8 cellular contexts compared by ENCODE assay signal in the genomic region with DNA sequence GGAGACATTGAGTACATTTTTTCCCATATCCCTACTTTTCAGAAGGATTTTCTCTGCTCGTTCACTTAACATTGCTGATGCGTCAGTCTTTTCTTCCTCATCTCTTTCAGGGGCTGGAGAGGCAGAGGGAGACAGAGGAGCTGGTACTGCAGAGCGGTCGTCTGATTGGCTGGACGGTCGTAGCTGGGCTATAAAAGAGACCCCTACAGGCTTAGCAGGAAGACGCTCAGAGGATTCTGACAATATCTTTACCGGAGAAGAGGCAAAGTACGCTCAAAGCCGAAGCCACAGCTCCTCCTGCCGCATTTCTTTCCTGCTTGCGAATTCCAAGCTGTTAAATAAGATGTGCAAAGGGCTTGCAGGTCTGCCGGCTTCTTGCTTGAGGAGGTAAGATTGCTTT. TPM values are rescaled to one million over a fixed set of nuclear protein-coding genes. Genes with fewer than 3 reads are reported as not detected.
DNase-seq lines count a peak whose midpoint lies in the region; ATAC-seq and TF ChIP-seq lines count a peak whose summit lies in the region.

A gene (plus strand): TSS at position 220 of the 400 bp plus-strand sequence. CDS start 124 bp downstream, at position 344.

- no peak for TF ChIP-seq POLR2A in spleen (IDR thresholded peaks at IDR 0.05)

- H3K9me3 ChIP-seq in spleen, result no peaks in the 10 kb centered on the region

- TF ChIP-seq CTCF in AG09319 (IDR thresholded peaks at IDR 0.05; ENCODE audit: low read depth, low read length) (peak; percentile 67), cardiac fibroblast (IDR thresholded peaks at IDR 0.05; ENCODE audit: low read depth, low read length) (peak; percentile 71), spleen (IDR thresholded peaks at IDR 0.05 in 8 of 11, conservative IDR thresholded peaks at IDR 0.05 in 3 of 11) (no peak)

- peak within 1 kb of the TSS; percentile 57 to 75 for H3K4me3 ChIP-seq in cardiac fibroblast (replicated peaks in 1 of 2; ENCODE audit: low read depth in 2 of 2, low read length in 2 of 2)
- H3K4me3 ChIP-seq in spleen, result peak within 1 kb of the TSS in 7 of 8 donors; percentile 3 to 42 (median 8)

- H3K27me3 ChIP-seq in spleen (replicated peaks in 1 of 7), result peaks cover 0 to 62% (median 16%) of the 10 kb centered on the region in 7 donors

- ATAC-seq in GM21529 (IDR thresholded peaks at IDR 0.05; ENCODE audit: unreplicated experiment), result no peak
- no peak for ATAC-seq in HG02885 (IDR thresholded peaks at IDR 0.05; ENCODE audit: poor library complexity, unreplicated experiment)

- no peaks in the 10 kb centered on the region for H3K36me3 ChIP-seq in spleen

- intact Hi-C loops in spleen (cut with DNase I; ENCODE audit: low total_unique reads), result no loop called here

- DNase-seq in AG09319 (ENCODE audit: extremely low read depth, low read depth), result peak; percentile 87
- peak; percentile 92 for DNase-seq in NCI-H1436 (lab: John Stamatoyannopoulos, UW)
- DNase-seq in cardiac fibroblast (ENCODE audit: low read depth in 2 of 2), result peak; percentile 99
- DNase-seq in iris pigment epithelial cell (ENCODE audit: low read depth), result peak; percentile 98
- DNase-seq in spleen, result no peak
- no peak for DNase-seq in NCI-H1417 (lab: John Stamatoyannopoulos, UW)

- no peak within 1 kb of the TSS for H3K27ac ChIP-seq in spleen

- 2 to 4% (median 3%) methylated on average over 13 of the region's 13 CpGs for WGBS in spleen, 5 donors

- H3K4me1 ChIP-seq in spleen, result no peaks in the 10 kb centered on the region

RNA-seq across cellular contexts. Expression of the gene that starts here (rescaled TPM):
- 1 to 10 TPM in 6 of 7 donors, under 1 TPM in 1; 0.50 to 3.8 (median 1.9) TPM for total RNA-seq in spleen
- polyA plus RNA-seq in spleen, result under 1 TPM; 0.38 to 0.63 (median 0.39) TPM

Comparison
In these comparisons a context has a peak if more than half of its experiments do, and no peak if none do; other contexts are left out.
1. DNase-seq: peak in AG09319 (single experiment), NCI-H1436 (single experiment), cardiac fibroblast (2 of 2) and iris pigment epithelial cell (single experiment); none in spleen (single experiment) and NCI-H1417 (0 of 3).
2. CTCF ChIP-seq: peak in AG09319 (single experiment) and cardiac fibroblast (single experiment); none in spleen (0 of 11).